In genomic region chr5:92665506-92665905, GRCh38 we compare ENCODE assay signal across 10 cellular contexts.
"Had no signal": no experiment of that assay in that cellular context is flagged by ENCODE, and none has a peak within 500 bp of the region (broad histone marks: within the 10 kb centered on the region; RNA-seq: fewer than 3 reads in every experiment).

No MANE protein-coding gene starts in this region.

- H3K4me1 ChIP-seq: HAP-1 had no signal

- H3K9me3 ChIP-seq: HAP-1 had no signal

- H2AFZ ChIP-seq: GM23248 had no signal

- DNase-seq: GM23248, GOT3, H7, HFFc6, IMR-90, KG1 had no signal

- H3K27ac Mint-ChIP-seq: HFFc6 had no signal

- ATAC-seq: HCT116, K562 had no signal

- H3K9ac ChIP-seq: GM23248 had no signal

- H3K27ac ChIP-seq: GM23248, HL-60 had no signal

- H3K4me3 Mint-ChIP-seq: HFFc6 had no signal

- H3K4me3 ChIP-seq: GM23248, HAP-1, K562 had no signal

- H3K36me3 ChIP-seq: HAP-1 had no signal

- H3K9me3 Mint-ChIP-seq: HFFc6 had no signal
